Comparison of ENCODE assay signal across 8 cellular contexts in the genomic region with DNA sequence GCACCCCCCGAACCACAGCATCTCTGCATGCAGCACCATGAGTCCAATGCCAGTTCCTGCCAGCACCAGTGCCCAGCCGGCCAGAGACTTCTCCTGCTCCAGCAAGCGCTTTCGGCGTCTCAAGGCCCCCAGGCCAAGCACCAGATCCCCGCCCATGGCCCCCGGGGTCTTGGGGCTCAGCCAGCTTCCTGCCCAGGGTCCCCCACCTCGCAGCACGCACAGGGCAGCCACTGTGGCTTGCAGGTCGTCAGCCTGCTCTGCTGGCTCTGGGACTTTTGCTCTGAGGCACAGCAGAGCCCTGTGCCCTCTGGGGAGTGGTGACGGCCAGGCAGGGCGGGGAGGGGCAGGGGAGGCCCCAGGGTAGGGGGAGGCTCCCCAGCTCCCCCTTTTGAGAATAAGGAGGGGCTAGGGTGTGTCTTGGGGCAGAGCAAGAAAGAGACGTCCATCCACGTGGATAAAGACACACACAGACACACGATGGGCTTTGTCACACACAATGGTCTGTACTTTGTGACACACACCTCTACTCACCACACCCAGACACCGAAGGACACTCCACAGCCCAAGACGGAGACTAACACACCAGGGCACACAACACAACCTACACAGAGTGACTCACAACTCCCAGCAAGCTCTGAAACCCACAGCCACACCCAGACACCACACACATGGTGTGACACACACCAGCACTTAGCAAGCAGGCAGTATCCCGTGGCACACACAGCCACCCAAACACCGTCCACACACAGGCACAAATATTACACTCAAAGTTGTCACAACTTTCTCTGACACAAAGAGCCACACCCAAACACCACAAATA. TPM values are rescaled to one million over a fixed set of nuclear protein-coding genes. Genes with fewer than 3 reads are reported as not detected.
A peak's percentile ranks its signal among the peaks of the same experiment; 100 is the strongest.
DNase-seq lines count a peak whose midpoint lies in the region; ATAC-seq and TF ChIP-seq lines count a peak whose summit lies in the region.

A gene (minus strand): TSS at position 268 of the 820 bp plus-strand sequence. CDS start 112 bp downstream, at position 156.

- H3K36me3 ChIP-seq in SJSA1: no peaks in the 10 kb centered on the region
- H3K36me3 ChIP-seq in lung (ENCODE audit: control insufficient read depth in 2 of 2, insufficient read depth in 2 of 2, low read length in 2 of 2): no peaks in the 10 kb centered on the region
- no peaks in the 10 kb centered on the region for H3K36me3 ChIP-seq in subcutaneous abdominal adipose tissue (ENCODE audit: control insufficient read depth in 5 of 5, insufficient read depth in 5 of 5, low read length in 5 of 5)

- H3K4me3 ChIP-seq in SJSA1 (peak within 1 kb of the TSS; percentile 28), lung (no peak within 1 kb of the TSS), subcutaneous abdominal adipose tissue (ENCODE audit: low read depth in 1 of 5, low read length in 5 of 5) (peak within 1 kb of the TSS in 2 of 5 donors; percentile 11 to 17)

- H3K9me3 ChIP-seq in SJSA1 (replicated peaks) (no peaks in the 10 kb centered on the region; the same call in 1 of the 2 replicates), lung (ENCODE audit: control insufficient read depth in 2 of 2, insufficient read depth in 1 of 2, low read length in 1 of 2) (peaks cover 0 to 3% of the 10 kb centered on the region in 2 donors), subcutaneous abdominal adipose tissue (ENCODE audit: control insufficient read depth in 5 of 5, low read length in 5 of 5) (no peaks in the 10 kb centered on the region)

- 22% methylated on average over 19 of the region's 19 CpGs for WGBS in lung, 2 donors

- CTCF ChIA-PET in activated naive CD4-positive, alpha-beta T cell treated with anti-CD3 and anti-CD28 coated beads, Interleukin-2, amount 10 ng/mL, durations not matched to agents 7 days and 5 days (lab: Charles Lee): interaction anchor here (1.3 to 11.0 kb wide), 7 partner anchors 11 to 186 kb away, joined by 3 to 162 read pairs (median 4); no protein-coding TSS in a partner anchor

- peak within 1 kb of the TSS; percentile 80 for H3K4me3 Mint-ChIP-seq in activated naive CD4-positive, alpha-beta T cell treated with anti-CD3 and anti-CD28 coated beads, Interleukin-2, amount 10 ng/mL, durations not matched to agents 7 days and 5 days

- H3K27me3 ChIP-seq in SJSA1 (replicated peaks): no peaks in the 10 kb centered on the region
- no peaks in the 10 kb centered on the region for H3K27me3 ChIP-seq in lung (ENCODE audit: control insufficient read depth, insufficient read depth)
- H3K27me3 ChIP-seq in subcutaneous abdominal adipose tissue (ENCODE audit: control insufficient read depth in 5 of 5, insufficient read depth in 4 of 5, low read length in 5 of 5): peaks cover 8 to 17% (median 12%) of the 10 kb centered on the region in 5 donors

- no peaks in the 10 kb centered on the region for H3K27me3 Mint-ChIP-seq in activated naive CD4-positive, alpha-beta T cell treated with anti-CD3 and anti-CD28 coated beads, Interleukin-2, amount 10 ng/mL, durations not matched to agents 7 days and 5 days

- peaks cover 88% of the 10 kb centered on the region for H3K4me1 Mint-ChIP-seq in activated naive CD4-positive, alpha-beta T cell treated with anti-CD3 and anti-CD28 coated beads, Interleukin-2, amount 10 ng/mL, durations not matched to agents 7 days and 5 days

- no peak for TF ChIP-seq CTCF in lung (IDR thresholded peaks at IDR 0.05; ENCODE audit: control extremely low read depth, extremely low read depth)

- H3K27ac Mint-ChIP-seq in activated naive CD4-positive, alpha-beta T cell treated with anti-CD3 and anti-CD28 coated beads, Interleukin-2, amount 10 ng/mL, durations not matched to agents 7 days and 5 days: peak within 1 kb of the TSS; percentile 83

- H3K9me3 Mint-ChIP-seq in activated naive CD4-positive, alpha-beta T cell treated with anti-CD3 and anti-CD28 coated beads, Interleukin-2, amount 10 ng/mL, durations not matched to agents 7 days and 5 days: no peaks in the 10 kb centered on the region

- ATAC-seq in GM21786 (IDR thresholded peaks at IDR 0.05; ENCODE audit: unreplicated experiment) (peak; percentile 40), lung (ENCODE audit: insufficient read depth, low FRiP score) (no peak), HG03095 (IDR thresholded peaks at IDR 0.05; ENCODE audit: unreplicated experiment) (no peak)

- H3K9ac ChIP-seq in subcutaneous abdominal adipose tissue (ENCODE audit: low read length in 5 of 5): peak within 1 kb of the TSS in 1 of 5 donors; percentile 54

- H3K27ac ChIP-seq in SJSA1 (peak within 1 kb of the TSS; percentile 51), lung (ENCODE audit: low read depth in 1 of 2, low read length in 1 of 2) (peak within 1 kb of the TSS in 1 of 2 donors; percentile 41), subcutaneous abdominal adipose tissue (ENCODE audit: low read depth, low read length) (peak within 1 kb of the TSS; percentile 16)

- H3K36me3 Mint-ChIP-seq in activated naive CD4-positive, alpha-beta T cell treated with anti-CD3 and anti-CD28 coated beads, Interleukin-2, amount 10 ng/mL, durations not matched to agents 7 days and 5 days: peaks cover 11% of the 10 kb centered on the region

- H3K4me1 ChIP-seq in SJSA1 (replicated peaks): peaks cover 62% of the 10 kb centered on the region
- H3K4me1 ChIP-seq in lung (ENCODE audit: control insufficient read depth in 2 of 2, insufficient read depth in 2 of 2, low read length in 2 of 2): peaks cover 0 to 23% of the 10 kb centered on the region in 2 donors
- peaks cover 2 to 43% (median 11%) of the 10 kb centered on the region in 5 donors for H3K4me1 ChIP-seq in subcutaneous abdominal adipose tissue (ENCODE audit: control insufficient read depth in 5 of 5, insufficient read depth in 5 of 5, low read length in 5 of 5)

- DNase-seq in AG08396 (ENCODE audit: low spot score): peak; percentile 66
- DNase-seq in SJSA1 (ENCODE audit: low read depth in 1 of 2, low spot score in 2 of 2): peak; percentile 39 to 67
- DNase-seq in activated naive CD4-positive, alpha-beta T cell treated with anti-CD3 and anti-CD28 coated beads, Interleukin-2, amount 10 ng/mL, durations not matched to agents 7 days and 5 days: peak; percentile 77
- DNase-seq in lung (ENCODE audit: low spot score): no peak
- no peak for DNase-seq in COLO829 (ENCODE audit: low spot score)

RNA-seq across cellular contexts. Expression of the gene that starts here (rescaled TPM):
- total RNA-seq in SJSA1 (2014; rRNA removed; shearing (Covaris generic)): 1.6 and 5.1 TPM in 2 replicates
- total RNA-seq in lung: 10 to 100 TPM in 1 of 2 donors, 1 to 10 TPM in 1; 2.4 to 13.5 TPM
- 10 to 100 TPM; 11.9 to 31.7 TPM for polyA plus RNA-seq in lung

Comparison
In these comparisons a context has a peak if more than half of its experiments do, and no peak if none do; other contexts are left out.
1. DNase-seq: peak in AG08396 (single experiment), SJSA1 (2 of 2) and activated naive CD4-positive, alpha-beta T cell treated with anti-CD3 and anti-CD28 coated beads, Interleukin-2, amount 10 ng/mL, durations not matched to agents 7 days and 5 days (single experiment); none in lung (single experiment) and COLO829 (single experiment).